In genomic region chr1:57293214-57293613, GRCh38 we compare ENCODE assay signal across 17 cellular contexts.
DNase-seq lines count a peak whose midpoint lies in the region; ATAC-seq, FAIRE-seq and TF ChIP-seq lines count a peak whose summit lies in the region.
"Had no signal": no experiment of that assay in that cellular context is flagged by ENCODE, and none has a peak within 500 bp of the region (broad histone marks: within the 10 kb centered on the region; RNA-seq: fewer than 3 reads in every experiment).

No MANE protein-coding gene starts in this region.

- TF ChIP-seq CTCF in HepG2 (CRISPR knock-in tag; IDR thresholded peaks at IDR 0.05) (no peak), right lobe of liver (IDR thresholded peaks at IDR 0.05) (no peak), OCI-LY3 (IDR thresholded peaks at IDR 0.05; ENCODE audit: low read depth, low read length) (0 out of 2 replicates have a peak, but pooled peaks have one; percentile 7), K562 (IDR thresholded peaks at IDR 0.05 in 2 of 3, conservative IDR thresholded peaks at IDR 0.05 in 1 of 3; ENCODE audit: insufficient read depth in 2 of 3, low read depth in 1 of 3, low read length in 3 of 3) (no peak), smooth muscle cell (IDR thresholded peaks at IDR 0.05; ENCODE audit: borderline replicate concordance, insufficient read depth, poor library complexity, severe bottlenecking) (no peak)

- intact Hi-C loops in HepG2 (cut with micrococcal nuclease; ENCODE audit: unreplicated experiment) = no loop called here
- intact Hi-C loops in right lobe of liver (cut with DNase I) = no loop called here
- intact Hi-C loops in K562 (cut with micrococcal nuclease) = no loop called here

- TF ChIP-seq EP300 in HepG2 (IDR thresholded peaks at IDR 0.05; ENCODE audit: low read depth in 2 of 2, low read length in 2 of 2) = no peak
- no peak for TF ChIP-seq EP300 in HepG2 (CRISPR knock-in tag; IDR thresholded peaks at IDR 0.05; ENCODE audit: borderline replicate concordance)
- TF ChIP-seq EP300 in K562 (IDR thresholded peaks at IDR 0.05; ENCODE audit: low read length) = no peak

- H3K27me3 ChIP-seq in HepG2 (ENCODE audit: control insufficient read depth in 1 of 2, insufficient read depth in 2 of 2, low read length in 2 of 2) (no peaks in the 10 kb centered on the region; a peak in 1 of 5 replicates), right lobe of liver (no peaks in the 10 kb centered on the region), OCI-LY3 (ENCODE audit: low read depth, low read length) (no peaks in the 10 kb centered on the region), K562 (ENCODE audit: control insufficient read depth in 2 of 2, insufficient read depth in 2 of 2, low read length in 2 of 2) (no peaks in the 10 kb centered on the region), smooth muscle cell (ENCODE audit: low read depth) (peaks cover 12% of the 10 kb centered on the region)
- H3K27me3 ChIP-seq: BE2C had no signal

- 85% methylated on average over 3 of the region's 3 CpGs for WGBS in HepG2 (ENCODE audit: low lambda C conversion rate)
- WGBS in right lobe of liver (ENCODE audit: insufficient coverage, low coverage, low lambda C conversion rate, missing lambda C conversion rate) = 76% methylated on average over 3 of the region's 3 CpGs
- WGBS in K562 (ENCODE audit: insufficient coverage, low coverage, missing lambda C conversion rate) = 7% methylated on average over 3 of the region's 3 CpGs
- WGBS in smooth muscle cell (ENCODE audit: low lambda C conversion rate) = 94% methylated on average over 3 of the region's 3 CpGs

- H3K4me2 ChIP-seq in HepG2 (ENCODE audit: low read depth, low read length) (no peak overlapping the region), OCI-LY3 (ENCODE audit: low read length) (no peak overlapping the region), K562 (ENCODE audit: insufficient read depth, low read length) (no peak overlapping the region), smooth muscle cell (no peak overlapping the region)
- H3K4me2 ChIP-seq: GM23338 had no signal

- H3K4me3 ChIP-seq in HepG2 (replicated peaks in 1 of 3; ENCODE audit: insufficient read depth in 1 of 3, low read depth in 2 of 3, low read length in 3 of 3) (no peak overlapping the region), right lobe of liver (no peak overlapping the region), OCI-LY3 (ENCODE audit: low read length) (no peak overlapping the region), K562 (no peak overlapping the region), smooth muscle cell (no peak overlapping the region)
- H3K4me3 ChIP-seq: GM23338 had no signal

- H3K9me3 ChIP-seq in HepG2 (ENCODE audit: low read length) (no peaks in the 10 kb centered on the region), right lobe of liver (no peaks in the 10 kb centered on the region), OCI-LY3 (ENCODE audit: insufficient read depth, low read length) (no peaks in the 10 kb centered on the region), K562 (replicated peaks; ENCODE audit: control insufficient read depth, insufficient read depth, low read depth, low read length) (no peaks in the 10 kb centered on the region), smooth muscle cell (replicated peaks; ENCODE audit: low read depth) (no peaks in the 10 kb centered on the region)
- H3K9me3 ChIP-seq: BE2C, Caco-2 had no signal

- no peaks in the 10 kb centered on the region for H3K79me2 ChIP-seq in HepG2 (ENCODE audit: insufficient read depth, low read length)
- no peaks in the 10 kb centered on the region for H3K79me2 ChIP-seq in OCI-LY3 (ENCODE audit: low read length)
- no peaks in the 10 kb centered on the region for H3K79me2 ChIP-seq in K562 (ENCODE audit: control insufficient read depth, insufficient read depth, low read length)
- H3K79me2 ChIP-seq in smooth muscle cell (ENCODE audit: low read depth) = no peaks in the 10 kb centered on the region

- FAIRE-seq in HepG2 (lab: Jason Lieb, UNC) (no peak), K562 (lab: Jason Lieb, UNC) (no peak)

- DNase-seq in HepG2 (ENCODE audit: low spot score) (no peak), right lobe of liver (no peak), K562 (ENCODE audit: extremely low read depth in 1 of 4, low spot score in 3 of 4) (no peak), KG1 (lab: John Stamatoyannopoulos, UW) (no peak), smooth muscle cell (lab: John Stamatoyannopoulos, UW; ENCODE audit: unreplicated experiment) (no peak)
- DNase-seq: 8988T; BE2C; C1 segment of cervical spinal cord; Caco-2; CD4-positive, alpha-beta T cell; DMS153; DMS79; GDM1; H7 had no signal

- H3K27ac ChIP-seq in HepG2 (ENCODE audit: extremely low read length, insufficient read depth, low read length) = no peak overlapping the region
- no peak overlapping the region for H3K27ac ChIP-seq in right lobe of liver
- H3K27ac ChIP-seq in OCI-LY3 (ENCODE audit: low read length) = no peak overlapping the region
- H3K27ac ChIP-seq in K562 (ENCODE audit: extremely low read depth, low read depth, low read length) = no peak overlapping the region
- H3K27ac ChIP-seq in smooth muscle cell (ENCODE audit: low read depth) = no peak overlapping the region

- in situ Hi-C loops in HepG2 (cut with HindIII; ENCODE audit: extremely low pct_ligation_motif_present, low pct_unique_long_range_greater_than_20kb) (loop anchor here (25.0 kb wide), 1 partner anchor 456 kb away; no protein-coding TSS in a partner anchor), K562 (cut with MboI) (no loop called here)

- no peaks in the 10 kb centered on the region for H3F3A ChIP-seq in smooth muscle cell (ENCODE audit: low read depth)

- H3K4me1 ChIP-seq in HepG2 (ENCODE audit: insufficient read depth, low read length) = no peaks in the 10 kb centered on the region
- H3K4me1 ChIP-seq in right lobe of liver = no peaks in the 10 kb centered on the region
- no peaks in the 10 kb centered on the region for H3K4me1 ChIP-seq in OCI-LY3 (ENCODE audit: low read length)
- H3K4me1 ChIP-seq in K562 (replicated peaks in 1 of 2; ENCODE audit: control insufficient read depth in 2 of 2, insufficient read depth in 2 of 2, low read length in 2 of 2) = no peaks in the 10 kb centered on the region
- no peaks in the 10 kb centered on the region for H3K4me1 ChIP-seq in smooth muscle cell (ENCODE audit: low read depth)
- H3K4me1 ChIP-seq: BE2C, Caco-2 had no signal

- H4K20me1 ChIP-seq in HepG2 (ENCODE audit: insufficient read depth, low read length) (no peaks in the 10 kb centered on the region), OCI-LY3 (ENCODE audit: insufficient read depth, low read length) (no peaks in the 10 kb centered on the region), K562 (replicated peaks; ENCODE audit: control insufficient read depth, insufficient read depth, low read length) (no peaks in the 10 kb centered on the region), smooth muscle cell (ENCODE audit: low read depth) (no peaks in the 10 kb centered on the region)

- H3K9me1 ChIP-seq in K562 (ENCODE audit: control insufficient read depth, insufficient read depth, low read length) = no peaks in the 10 kb centered on the region

- BruUV-seq in HepG2 (replicated peaks; lab: Mats Ljungman, UMichigan) (no TSS peak), K562 (replicated peaks; lab: Mats Ljungman, UMichigan) (no TSS peak)

- H2AFZ ChIP-seq in HepG2 (ENCODE audit: low read length) = no peak overlapping the region
- no peak overlapping the region for H2AFZ ChIP-seq in OCI-LY3 (ENCODE audit: low read depth, low read length)
- H2AFZ ChIP-seq in K562 (ENCODE audit: low read depth, low read length) = no peak overlapping the region
- H2AFZ ChIP-seq in smooth muscle cell (ENCODE audit: low read depth) = no peak overlapping the region
- H2AFZ ChIP-seq: GM23338 had no signal

- TF ChIP-seq POLR2A in HepG2 (IDR thresholded peaks at IDR 0.05; ENCODE audit: insufficient read depth in 1 of 2, low read depth in 2 of 2, low read length in 2 of 2) (no peak), right lobe of liver (IDR thresholded peaks at IDR 0.05) (no peak), K562 (conservative IDR thresholded peaks at IDR 0.05) (no peak)

- H3K36me3 ChIP-seq in HepG2 (replicated peaks in 1 of 2; ENCODE audit: control insufficient read depth in 1 of 2, insufficient read depth in 2 of 2, low read length in 2 of 2) = no peaks in the 10 kb centered on the region
- H3K36me3 ChIP-seq in right lobe of liver = no peaks in the 10 kb centered on the region
- no peaks in the 10 kb centered on the region for H3K36me3 ChIP-seq in OCI-LY3 (replicated peaks; ENCODE audit: low read depth, low read length)
- H3K36me3 ChIP-seq in K562 (ENCODE audit: control insufficient read depth, insufficient read depth, low read length) = no peaks in the 10 kb centered on the region
- H3K36me3 ChIP-seq in smooth muscle cell (ENCODE audit: low read depth) = no peaks in the 10 kb centered on the region
- H3K36me3 ChIP-seq: BE2C had no signal

- ATAC-seq in HepG2 = no peak
- no peak for ATAC-seq in right lobe of liver
- ATAC-seq in K562 = no peak
- no peak for ATAC-seq in HG03439 (IDR thresholded peaks at IDR 0.05; ENCODE audit: unreplicated experiment)
- ATAC-seq: GM23338 had no signal

- TF ChIP-seq RAD21 in HepG2 (CRISPR knock-in tag; IDR thresholded peaks at IDR 0.05) = no peak
- TF ChIP-seq RAD21 in K562 (CRISPR knock-in tag; conservative IDR thresholded peaks at IDR 0.05 in 1 of 2, IDR thresholded peaks at IDR 0.05 in 1 of 2) = no peak

- POLR2A ChIA-PET in HepG2 (lab: Yijun Ruan, JAX) = no interaction called here
- POLR2A ChIA-PET in K562 (lab: Yijun Ruan, JAX) = interaction anchor here (0.9 kb wide), 1 partner anchor 14 kb away, joined by 3 read pairs; no protein-coding TSS in a partner anchor

- H3K9ac ChIP-seq in HepG2 (ENCODE audit: insufficient read depth, low read depth, low read length) (no peak overlapping the region), OCI-LY3 (ENCODE audit: low read length) (no peak overlapping the region), K562 (ENCODE audit: insufficient read depth in 1 of 2, low read depth in 2 of 2, low read length in 2 of 2) (no peak overlapping the region), smooth muscle cell (ENCODE audit: low read depth) (no peak overlapping the region)

- CTCF ChIA-PET in HepG2 (lab: Yijun Ruan, JAX; ENCODE audit: low intra/inter-chr PET ratio, low total read pairs) = no interaction called here
- CTCF ChIA-PET in K562 (lab: Yijun Ruan, JAX; ENCODE audit: low intra/inter-chr PET ratio) = no interaction called here

TF ChIP-seq in HepG2, 621 proteins besides CTCF, POLR2A, EP300 and RAD21 (continues in another document):
- TF ChIP-seq ZNF282 (IDR thresholded peaks at IDR 0.05; ENCODE audit: partially characterized antibody) (no peak), ZNF629 (CRISPR knock-in tag; conservative IDR thresholded peaks at IDR 0.05) (peak; percentile 83), ZNF737 (CRISPR knock-in tag; IDR thresholded peaks at IDR 0.05; ENCODE audit: borderline replicate concordance) (no peak)

TF ChIP-seq in K562, 482 proteins besides CTCF, POLR2A, EP300 and RAD21 (continues in another document):
- TF ChIP-seq EP400 (IDR thresholded peaks at IDR 0.05) = no peak
- no peak for TF ChIP-seq USF2 (CRISPR knock-in tag; IDR thresholded peaks at IDR 0.05)
